ENCODE assay signal across 27 cellular contexts in the genomic region with DNA sequence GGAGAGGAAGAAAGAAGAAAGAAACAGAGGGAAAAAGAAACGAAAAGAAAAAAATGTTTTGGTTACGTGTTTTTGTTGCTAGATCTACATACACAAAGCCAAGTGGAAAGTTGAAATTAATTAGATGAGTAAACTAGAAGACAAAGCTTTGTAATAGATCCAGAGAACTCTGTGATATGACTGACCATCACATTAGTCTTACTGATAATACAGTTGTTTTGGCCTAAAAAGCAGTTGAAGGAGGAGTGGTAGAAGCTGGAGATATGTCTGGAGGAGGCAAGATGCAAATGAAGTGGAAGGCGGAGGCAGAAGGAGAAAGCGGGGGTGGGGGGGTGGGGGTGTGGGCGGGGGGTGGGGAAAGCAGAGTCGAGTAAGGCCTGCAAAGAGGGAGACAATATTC.
"Had no signal": no experiment of that assay in that cellular context is flagged by ENCODE, and none has a peak within 500 bp of the region (broad histone marks: within the 10 kb centered on the region; RNA-seq: fewer than 3 reads in every experiment).

No MANE protein-coding gene starts in this region.

- H3K27me3 ChIP-seq: esophagus muscularis mucosa, foreskin keratinocyte, gastroesophageal sphincter, heart left ventricle, neural progenitor cell, right atrium auricular region, sigmoid colon, tibial nerve, upper lobe of right lung, uterus had no signal

- H3K4me3 Mint-ChIP-seq: naive thymus-derived CD4-positive, alpha-beta T cell; nephron; neural progenitor cell; stimulated activated naive B cell treated with anti-CD40 and anti-IgM and Interleukin-4, amounts not matched to agents 10 μg/mL and 1 μg/mL and 100 μg/mL, for 72 hours; stimulated activated naive CD8-positive, alpha-beta T cell treated with anti-CD3 and anti-CD28 coated beads, Interleukin-15, Interleukin-2, amounts not matched to agents 100 ng/mL and 50 ng/mL, for 24 hours had no signal

- H3K36me3 ChIP-seq: esophagus muscularis mucosa, gastroesophageal sphincter, heart left ventricle, neural progenitor cell, prostate gland, right atrium auricular region, sigmoid colon, thoracic aorta, tibial nerve, upper lobe of right lung, uterus had no signal

- H3K27ac Mint-ChIP-seq: naive thymus-derived CD4-positive, alpha-beta T cell; neural progenitor cell; stimulated activated naive B cell treated with anti-CD40 and anti-IgM and Interleukin-4, amounts not matched to agents 10 μg/mL and 1 μg/mL and 100 μg/mL, for 72 hours; stimulated activated naive CD8-positive, alpha-beta T cell treated with anti-CD3 and anti-CD28 coated beads, Interleukin-15, Interleukin-2, amounts not matched to agents 100 ng/mL and 50 ng/mL, for 24 hours had no signal

- H3K4me1 ChIP-seq: foreskin keratinocyte, heart left ventricle, neural progenitor cell, prostate gland, right atrium auricular region, sigmoid colon, tibial nerve, upper lobe of right lung, uterus had no signal

- FAIRE-seq: endothelial cell of umbilical vein, kidney had no signal

- H3K9me3 ChIP-seq: esophagus muscularis mucosa, gastroesophageal sphincter, heart left ventricle, prostate gland, right atrium auricular region, sigmoid colon, thoracic aorta, upper lobe of right lung, uterus had no signal

- H3K4me2 ChIP-seq: neural progenitor cell had no signal

- H3K36me3 Mint-ChIP-seq: naive thymus-derived CD4-positive, alpha-beta T cell; neural progenitor cell; stimulated activated naive B cell treated with anti-CD40 and anti-IgM and Interleukin-4, amounts not matched to agents 10 μg/mL and 1 μg/mL and 100 μg/mL, for 72 hours had no signal

- H2AFZ ChIP-seq: neural progenitor cell had no signal

- H3K9ac ChIP-seq: neural progenitor cell had no signal

- H3K27me3 Mint-ChIP-seq: naive thymus-derived CD4-positive, alpha-beta T cell; stimulated activated naive B cell treated with anti-CD40 and anti-IgM and Interleukin-4, amounts not matched to agents 10 μg/mL and 1 μg/mL and 100 μg/mL, for 72 hours; stimulated activated naive CD8-positive, alpha-beta T cell treated with anti-CD3 and anti-CD28 coated beads, Interleukin-15, Interleukin-2, amounts not matched to agents 100 ng/mL and 50 ng/mL, for 24 hours had no signal

- H3K27ac ChIP-seq: coronary artery, esophagus muscularis mucosa, foreskin keratinocyte, gastroesophageal sphincter, heart left ventricle, neural progenitor cell, prostate gland, right atrium auricular region, sigmoid colon, thoracic aorta, tibial nerve, upper lobe of right lung had no signal

- H3K4me1 Mint-ChIP-seq: naive thymus-derived CD4-positive, alpha-beta T cell; neural progenitor cell; stimulated activated naive B cell treated with anti-CD40 and anti-IgM and Interleukin-4, amounts not matched to agents 10 μg/mL and 1 μg/mL and 100 μg/mL, for 72 hours had no signal

- H3K4me3 ChIP-seq: coronary artery, esophagus muscularis mucosa, gastroesophageal sphincter, heart left ventricle, neural progenitor cell, prostate gland, right atrium auricular region, sigmoid colon, thoracic aorta, tibial nerve, upper lobe of right lung, uterus had no signal

- ATAC-seq: foreskin keratinocyte; gastroesophageal sphincter; heart left ventricle; left lobe of liver; naive thymus-derived CD4-positive, alpha-beta T cell; stimulated activated naive B cell treated with anti-CD40 and anti-IgM and Interleukin-4, amounts not matched to agents 10 μg/mL and 1 μg/mL and 100 μg/mL, for 72 hours; upper lobe of right lung had no signal

- DNase-seq: dermis blood vessel endothelial cell; effector memory CD4-positive, alpha-beta T cell; foreskin keratinocyte; heart left ventricle; hippocampal formation; kidney; mesendoderm; midbrain; naive thymus-derived CD4-positive, alpha-beta T cell; sigmoid colon; stimulated activated CD4-positive, alpha-beta T cell treated with anti-CD3 and anti-CD28 coated beads, Interleukin-15, amount 100 ng/mL, for 24 hours; stimulated activated CD4-positive, alpha-beta T cell treated with anti-CD3 and anti-CD28 coated beads, Interleukin-2, amount 100 ng/mL, for 48 hours; stimulated activated naive B cell treated with anti-CD40 and anti-IgM and Interleukin-4, amounts not matched to agents 10 μg/mL and 1 μg/mL and 100 μg/mL, for 72 hours; upper lobe of right lung; uterus had no signal
